18 cellular contexts compared by ENCODE assay signal in the genomic region with DNA sequence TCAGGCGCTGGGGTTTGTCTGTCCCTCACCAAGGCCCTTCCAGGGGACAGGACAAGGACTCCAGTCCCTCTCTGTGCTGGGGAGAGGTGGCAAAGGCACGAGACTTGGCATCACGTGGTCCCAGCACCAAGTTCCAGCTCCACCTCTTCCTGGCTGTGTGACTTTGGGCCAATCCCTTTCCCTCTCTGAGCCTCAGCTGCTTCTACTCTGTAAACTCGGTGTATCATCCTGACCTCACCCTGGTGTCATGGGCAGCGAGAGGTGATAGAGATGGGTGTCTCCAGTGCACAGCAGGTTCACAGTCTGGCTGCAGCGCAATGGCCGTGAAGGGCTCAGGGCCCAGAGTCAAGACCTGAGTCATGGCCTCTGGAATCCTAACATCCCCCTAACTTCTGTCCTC. TPM values are rescaled to one million over a fixed set of nuclear protein-coding genes. Genes with fewer than 3 reads are reported as not detected.
A peak's percentile ranks its signal among the peaks of the same experiment; 100 is the strongest.
DNase-seq lines count a peak whose midpoint lies in the region; ATAC-seq and TF ChIP-seq lines count a peak whose summit lies in the region.
"Had no signal": no experiment of that assay in that cellular context is flagged by ENCODE, and none has a peak within 500 bp of the region (broad histone marks: within the 10 kb centered on the region; RNA-seq: fewer than 3 reads in every experiment).

No MANE protein-coding gene starts in this region.

- intact Hi-C loops in adrenal gland (cut with DNase I) (no loop called here), aorta (cut with DNase I) (no loop called here)

- H3K36me3 ChIP-seq in GM23338 (ENCODE audit: insufficient read depth) (no peaks in the 10 kb centered on the region), adrenal gland (replicated peaks in 1 of 2) (no peaks in the 10 kb centered on the region), aorta (ENCODE audit: control insufficient read depth in 1 of 2, insufficient read depth in 2 of 2, low read length in 1 of 2) (no peaks in the 10 kb centered on the region)
- H3K36me3 ChIP-seq: SJSA1 had no signal

- peak overlapping the region; percentile 71; the same call in 1 of the 2 replicates for H3K27ac Mint-ChIP-seq in GM23338
- H3K27ac Mint-ChIP-seq: CD8-positive, alpha-beta T cell had no signal

- no peak for DNase-seq in GM23338 (ENCODE audit: low spot score)
- peak; percentile 9 for DNase-seq in HT1080 (ENCODE audit: low read depth)
- peak; percentile 34 to 87 (median 76) for DNase-seq in adrenal gland
- no peak for DNase-seq in GF-D8 (lab: John Stamatoyannopoulos, UW)
- DNase-seq in aorta = no peak
- DNase-seq in NCI-H2171 (lab: John Stamatoyannopoulos, UW) = no peak
- DNase-seq: CD8-positive, alpha-beta T cell; DND-41; GDM1; KG1; NCI-H1092 treated with DMSO at 0.1 percent for 48 hours; NCI-H1694; NCI-H226; NCI-H524 treated with DMSO at 0.1 percent for 48 hours; T-helper 2 cell had no signal

- 32 to 47% (median 43%) methylated on average over 3 to 7 of the region's 7 CpGs for WGBS in adrenal gland, 4 donors
- WGBS in aorta, 2 donors = 57 to 68% methylated on average over 7 of the region's 7 CpGs

- TF ChIP-seq CTCF in GM23338 (conservative IDR thresholded peaks at IDR 0.05; ENCODE audit: low read depth in 2 of 2) (no peak), adrenal gland (IDR thresholded peaks at IDR 0.05) (no peak)

- no peaks in the 10 kb centered on the region for H3K79me2 ChIP-seq in GM23338 (replicated peaks; ENCODE audit: insufficient read depth)

- H3K4me3 ChIP-seq in GM23338 (no peak overlapping the region), adrenal gland (no peak overlapping the region), aorta (ENCODE audit: low read length in 2 of 2) (no peak overlapping the region)
- H3K4me3 ChIP-seq: SJSA1 had no signal

- H4K20me1 ChIP-seq in GM23338 (replicated peaks; ENCODE audit: insufficient read depth) = no peaks in the 10 kb centered on the region

- H3K4me1 ChIP-seq in GM23338 (ENCODE audit: insufficient read depth) = peaks cover 6% of the 10 kb centered on the region; the same call in 1 of the 2 replicates
- peaks cover 13% of the 10 kb centered on the region in 2 donors for H3K4me1 ChIP-seq in adrenal gland (replicated peaks in 1 of 2)
- no peaks in the 10 kb centered on the region for H3K4me1 ChIP-seq in aorta (ENCODE audit: control insufficient read depth in 1 of 2, insufficient read depth in 2 of 2, low read length in 2 of 2)
- H3K4me1 ChIP-seq: SJSA1 had no signal

- H3K4me3 Mint-ChIP-seq in GM23338 = no peak overlapping the region
- H3K4me3 Mint-ChIP-seq: CD8-positive, alpha-beta T cell had no signal

- no peaks in the 10 kb centered on the region for H3K9me2 ChIP-seq in GM23338 (ENCODE audit: insufficient read depth)

- H3K36me3 Mint-ChIP-seq in GM23338 (ENCODE audit: low read depth) = no peaks in the 10 kb centered on the region; the same call in 1 of the 3 replicates
- H3K36me3 Mint-ChIP-seq: CD8-positive, alpha-beta T cell had no signal

- H3K27ac ChIP-seq in GM23338 (ENCODE audit: low read depth) = no peak overlapping the region
- peak overlapping the region in 3 of 5 donors; percentile 25 to 78 (median 36) for H3K27ac ChIP-seq in adrenal gland
- peak overlapping the region; percentile 93 for H3K27ac ChIP-seq in layer of hippocampus (ENCODE audit: low read depth, low read length)
- H3K27ac ChIP-seq in aorta (ENCODE audit: low read depth in 1 of 2, low read length in 2 of 2) = no peak overlapping the region
- H3K27ac ChIP-seq: RWPE1, SJSA1 had no signal

- no peaks in the 10 kb centered on the region for H3K9me3 ChIP-seq in adrenal gland (replicated peaks in 1 of 3)
- no peaks in the 10 kb centered on the region for H3K9me3 ChIP-seq in aorta (ENCODE audit: control insufficient read depth, low read length)
- H3K9me3 ChIP-seq: SJSA1 had no signal

- H3F3A ChIP-seq in GM23338 (replicated peaks; ENCODE audit: low read depth) = no peaks in the 10 kb centered on the region

- H2AFZ ChIP-seq in GM23338 = no peak overlapping the region

- H3K27me3 ChIP-seq in GM23338 (ENCODE audit: insufficient read depth) (no peaks in the 10 kb centered on the region), adrenal gland (no peaks in the 10 kb centered on the region), layer of hippocampus (ENCODE audit: control insufficient read depth, insufficient read depth, low read length) (peaks cover 2% of the 10 kb centered on the region), aorta (ENCODE audit: control insufficient read depth in 1 of 2, insufficient read depth in 2 of 2, low read length in 1 of 2) (no peaks in the 10 kb centered on the region)
- H3K27me3 ChIP-seq: SJSA1 had no signal

- ATAC-seq in GM23338 (no peak), aorta (ENCODE audit: low FRiP score) (no peak)
- ATAC-seq: CD8-positive, alpha-beta T cell had no signal

- H3K4me1 Mint-ChIP-seq in GM23338 = peaks cover 9% of the 10 kb centered on the region

- H3K4me2 ChIP-seq in GM23338 = no peak overlapping the region

- TF ChIP-seq POLR2A in adrenal gland (IDR thresholded peaks at IDR 0.05) = peak in 1 of 2 donors; percentile 26

- peaks cover 3% of the 10 kb centered on the region for H3K27me3 Mint-ChIP-seq in GM23338 (ENCODE audit: insufficient read depth, low read depth, poor library complexity)

- no peaks in the 10 kb centered on the region; the same call in 2 of the 3 replicates for H3K9me3 Mint-ChIP-seq in GM23338
- H3K9me3 Mint-ChIP-seq: CD8-positive, alpha-beta T cell had no signal

TF ChIP-seq in GM23338, 12 proteins besides CTCF, POLR2A, EP300 and RAD21 (continues in another document):
- no peak for TF ChIP-seq EZH2 (IDR thresholded peaks at IDR 0.05; ENCODE audit: low read depth, unreplicated experiment)
- no peak for TF ChIP-seq ZNF331 (CRISPR knock-in tag; IDR thresholded peaks at IDR 0.05; ENCODE audit: low read depth)
- no peak for TF ChIP-seq JUNB (IDR thresholded peaks at IDR 0.05; ENCODE audit: unreplicated experiment)
- TF ChIP-seq ZNF114 (CRISPR knock-in tag; IDR thresholded peaks at IDR 0.05) = no peak
- TF ChIP-seq EZH2phosphoT487 (IDR thresholded peaks at IDR 0.05; ENCODE audit: unreplicated experiment) = no peak
- no peak for TF ChIP-seq NANOG (IDR thresholded peaks at IDR 0.05; ENCODE audit: borderline replicate concordance)
- TF ChIP-seq, protein P1, sequence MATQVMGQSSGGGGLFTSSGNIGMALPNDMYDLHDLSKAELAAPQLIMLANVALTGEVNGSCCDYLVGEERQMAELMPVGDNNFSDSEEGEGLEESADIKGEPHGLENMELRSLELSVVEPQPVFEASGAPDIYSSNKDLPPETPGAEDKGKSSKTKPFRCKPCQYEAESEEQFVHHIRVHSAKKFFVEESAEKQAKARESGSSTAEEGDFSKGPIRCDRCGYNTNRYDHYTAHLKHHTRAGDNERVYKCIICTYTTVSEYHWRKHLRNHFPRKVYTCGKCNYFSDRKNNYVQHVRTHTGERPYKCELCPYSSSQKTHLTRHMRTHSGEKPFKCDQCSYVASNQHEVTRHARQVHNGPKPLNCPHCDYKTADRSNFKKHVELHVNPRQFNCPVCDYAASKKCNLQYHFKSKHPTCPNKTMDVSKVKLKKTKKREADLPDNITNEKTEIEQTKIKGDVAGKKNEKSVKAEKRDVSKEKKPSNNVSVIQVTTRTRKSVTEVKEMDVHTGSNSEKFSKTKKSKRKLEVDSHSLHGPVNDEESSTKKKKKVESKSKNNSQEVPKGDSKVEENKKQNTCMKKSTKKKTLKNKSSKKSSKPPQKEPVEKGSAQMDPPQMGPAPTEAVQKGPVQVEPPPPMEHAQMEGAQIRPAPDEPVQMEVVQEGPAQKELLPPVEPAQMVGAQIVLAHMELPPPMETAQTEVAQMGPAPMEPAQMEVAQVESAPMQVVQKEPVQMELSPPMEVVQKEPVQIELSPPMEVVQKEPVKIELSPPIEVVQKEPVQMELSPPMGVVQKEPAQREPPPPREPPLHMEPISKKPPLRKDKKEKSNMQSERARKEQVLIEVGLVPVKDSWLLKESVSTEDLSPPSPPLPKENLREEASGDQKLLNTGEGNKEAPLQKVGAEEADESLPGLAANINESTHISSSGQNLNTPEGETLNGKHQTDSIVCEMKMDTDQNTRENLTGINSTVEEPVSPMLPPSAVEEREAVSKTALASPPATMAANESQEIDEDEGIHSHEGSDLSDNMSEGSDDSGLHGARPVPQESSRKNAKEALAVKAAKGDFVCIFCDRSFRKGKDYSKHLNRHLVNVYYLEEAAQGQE (IDR thresholded peaks at IDR 0.05; ENCODE audit: unreplicated experiment) = no peak
- no peak for TF ChIP-seq POLR2AphosphoS5 (IDR thresholded peaks at IDR 0.05; ENCODE audit: low read depth)

RNA-seq across cellular contexts. Expression of gene MVK, which starts 54.0 kb away (rescaled TPM):
- total RNA-seq in GM23338 (2014; rRNA removed; shearing (Covaris generic)) = 29.0 and 40.1 TPM in 2 replicates
- polyA plus RNA-seq in GM23338 (2016; fragmentation: Nextera tagmentation; extraction: Ambion mirVana) = 16.7 and 18.5 TPM in 2 replicates
- total RNA-seq in HT1080 (2014; rRNA removed; shearing (Covaris generic)) = 52.5 and 62.2 TPM in 2 replicates
- 20.2 and 23.3 TPM in 2 replicates for polyA plus RNA-seq in HT1080 (2015; cell fraction: cytosol; rRNA removed)
- polyA plus RNA-seq in HT1080 (2015; cell fraction: nucleus; rRNA removed) = 20.5 and 23.8 TPM in 2 replicates
- total RNA-seq in adrenal gland = 100 to 1,000 TPM in 1 of 8 donors, 10 to 100 TPM in 7; 10.8 to 194 (median 19.1) TPM
- 10 to 100 TPM; 35.0 to 73.6 (median 39.1) TPM for polyA plus RNA-seq in adrenal gland
- 10 to 100 TPM in 1 of 2 donors, 1 to 10 TPM in 1; 8.5 to 12.4 TPM for total RNA-seq in aorta
- 10 to 100 TPM; 12.6 to 14.3 TPM for polyA plus RNA-seq in aorta

RNA-seq across cellular contexts. Expression of gene MMAB, which starts 54.3 kb away (rescaled TPM):
- 24.7 and 41.6 TPM in 2 replicates for total RNA-seq in GM23338 (2014; rRNA removed; shearing (Covaris generic))
- 36.7 and 38.5 TPM in 2 replicates for polyA plus RNA-seq in GM23338 (2016; fragmentation: Nextera tagmentation; extraction: Ambion mirVana)
- total RNA-seq in HT1080 (2014; rRNA removed; shearing (Covaris generic)) = 47.7 and 61.5 TPM in 2 replicates
- polyA plus RNA-seq in HT1080 (2015; cell fraction: cytosol; rRNA removed) = 47.8 and 50.1 TPM in 2 replicates
- 31.2 and 40.5 TPM in 2 replicates for polyA plus RNA-seq in HT1080 (2015; cell fraction: nucleus; rRNA removed)
- total RNA-seq in adrenal gland = 100 to 1,000 TPM in 3 of 8 donors, 10 to 100 TPM in 5; 74.2 to 238 (median 89.0) TPM
- polyA plus RNA-seq in adrenal gland = 100 to 1,000 TPM in 1 of 3 donors, 10 to 100 TPM in 2; 52.3 to 119 (median 84.0) TPM
- 10 to 100 TPM; 17.8 to 26.4 TPM for total RNA-seq in aorta
- polyA plus RNA-seq in aorta = 10 to 100 TPM; 30.9 to 32.8 TPM

Comparison
In these comparisons a context has a peak if more than half of its experiments do, and no peak if none do; other contexts are left out.
1. DNase-seq: peak in HT1080 (single experiment) and adrenal gland (7 of 7); none in GM23338 (single experiment), GF-D8 (single experiment), aorta (0 of 2) and NCI-H2171 (single experiment).
2. H3K27ac ChIP-seq: peak in adrenal gland (3 of 5) and layer of hippocampus (single experiment); none in GM23338 (single experiment) and aorta (0 of 2).